18 cellular contexts compared by ENCODE assay signal in genomic region chr19:19028526-19028925, GRCh38.
"Had no signal": no experiment of that assay in that cellular context is flagged by ENCODE, and none has a peak within 500 bp of the region (broad histone marks: within the 10 kb centered on the region; RNA-seq: fewer than 3 reads in every experiment).

No MANE protein-coding gene starts in this region.

- DNase-seq: Karpas-422, KBM-7, MM.1S, NCI-H1092 treated with DMSO at 0.1 percent for 48 hours, NCI-H1436, NCI-H187, NCI-H2029, NCI-H2081 treated with DMSO at 0.1 percent for 48 hours, NCI-H2171, NCI-H226, NCI-H446, NCI-H510A, NCI-H524 treated with DMSO at 0.1 percent for 48 hours, NCI-H69, NCI-H774, RPMI8226, SHP77 had no signal

- ATAC-seq: SK-N-SH treated with all-trans-retinoic acid at 6 μM for 48 hours had no signal
